18 cellular contexts compared by ENCODE assay signal in the genomic region with DNA sequence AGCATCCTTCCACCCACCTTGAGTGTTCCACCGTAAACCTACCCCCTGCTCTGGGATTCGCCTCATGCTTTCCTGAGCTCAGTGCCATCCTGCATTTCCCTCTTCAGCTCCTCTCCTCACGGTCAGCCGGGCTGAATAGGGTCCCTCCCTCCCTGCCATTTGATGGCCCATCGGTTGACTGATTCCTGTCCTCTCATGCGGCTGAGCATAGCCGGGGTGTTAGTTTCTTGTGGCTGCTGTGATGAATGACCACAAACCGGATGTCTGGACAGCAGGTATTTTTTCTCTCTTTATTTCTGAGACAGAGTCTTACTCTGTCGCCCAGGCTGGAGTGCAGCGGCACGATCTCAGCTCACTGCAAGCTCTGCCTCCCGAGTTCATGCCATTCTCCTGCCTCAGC. TPM values are rescaled to one million over a fixed set of nuclear protein-coding genes. Genes with fewer than 3 reads are reported as not detected.
A peak's percentile ranks its signal among the peaks of the same experiment; 100 is the strongest.
DNase-seq lines count a peak whose midpoint lies in the region; ATAC-seq and TF ChIP-seq lines count a peak whose summit lies in the region.
"Had no signal": no experiment of that assay in that cellular context is flagged by ENCODE, and none has a peak within 500 bp of the region (broad histone marks: within the 10 kb centered on the region; RNA-seq: fewer than 3 reads in every experiment).

No MANE protein-coding gene starts in this region.

- no peaks in the 10 kb centered on the region for H3K36me3 Mint-ChIP-seq in stimulated activated memory B cell treated with anti-CD40 and anti-IgM and Interleukin-4, amounts not matched to agents 10 μg/mL and 1 μg/mL and 100 μg/mL, for 72 hours
- H3K36me3 Mint-ChIP-seq: CD4-positive, alpha-beta memory T cell had no signal

- no peak overlapping the region for H2AFZ ChIP-seq in PC-3 (ENCODE audit: low read length)

- H3K4me3 Mint-ChIP-seq in stimulated activated memory B cell treated with anti-CD40 and anti-IgM and Interleukin-4, amounts not matched to agents 10 μg/mL and 1 μg/mL and 100 μg/mL, for 72 hours = no peak overlapping the region
- H3K4me3 Mint-ChIP-seq: CD4-positive, alpha-beta memory T cell had no signal

- DNase-seq in GM13976 (ENCODE audit: low spot score) (peak; percentile 45), HK-2 (ENCODE audit: unreplicated experiment) (peak; percentile 82), glomerular visceral epithelial cell (ENCODE audit: extremely low spot score) (peak; percentile 81), PC-3 (no peak), SKM-1 treated with dmso at 0.1 percent for 144 hours (lab: John Stamatoyannopoulos, UW; ENCODE audit: unreplicated experiment) (no peak)
- DNase-seq: ACHN; CD4-positive, alpha-beta memory T cell; DND-41; GF-D8; IMR-90; Kasumi-1; NCI-H187 treated with DMSO at 0.1 percent for 48 hours; NCI-H2171; NCI-H774; RPMI8226; SJCRH30 had no signal

- H3K79me2 ChIP-seq in PC-3 (ENCODE audit: low read length) = no peaks in the 10 kb centered on the region

- no peak overlapping the region for H3K27ac ChIP-seq in PC-3 (ENCODE audit: low read length)
- H3K27ac ChIP-seq: SJCRH30 had no signal

- TF ChIP-seq CTCF in GM13976 (IDR thresholded peaks at IDR 0.05; ENCODE audit: borderline replicate concordance, control extremely low read depth, extremely low read depth, insufficient read depth, missing control alignments) (no peak), PC-3 (conservative IDR thresholded peaks at IDR 0.05; ENCODE audit: low read depth, low read length) (no peak)

- H3K27me3 Mint-ChIP-seq in stimulated activated memory B cell treated with anti-CD40 and anti-IgM and Interleukin-4, amounts not matched to agents 10 μg/mL and 1 μg/mL and 100 μg/mL, for 72 hours = peaks cover 67% of the 10 kb centered on the region

- no peaks in the 10 kb centered on the region for H3K4me1 ChIP-seq in PC-3 (ENCODE audit: insufficient read depth, low read length)
- H3K4me1 ChIP-seq: SJCRH30 had no signal

- no peak overlapping the region for H3K27ac Mint-ChIP-seq in stimulated activated memory B cell treated with anti-CD40 and anti-IgM and Interleukin-4, amounts not matched to agents 10 μg/mL and 1 μg/mL and 100 μg/mL, for 72 hours

- no peak overlapping the region for H3K4me2 ChIP-seq in PC-3 (ENCODE audit: low read length)

- H3K36me3 ChIP-seq in PC-3 (ENCODE audit: low read depth, low read length) = no peaks in the 10 kb centered on the region
- H3K36me3 ChIP-seq: SJCRH30 had no signal

- H3K27me3 ChIP-seq in PC-3 (ENCODE audit: low read length) = no peaks in the 10 kb centered on the region

- intact Hi-C loops in PC-3 (cut with micrococcal nuclease) = no loop called here

- no TSS peak for BruUV-seq in PC-3 (replicated peaks; lab: Mats Ljungman, UMichigan)

- CTCF ChIA-PET in PC-3 (lab: Charles Lee) = no interaction called here

- peaks cover 23% of the 10 kb centered on the region for H3K4me1 Mint-ChIP-seq in stimulated activated memory B cell treated with anti-CD40 and anti-IgM and Interleukin-4, amounts not matched to agents 10 μg/mL and 1 μg/mL and 100 μg/mL, for 72 hours

- POLR2A ChIA-PET in PC-3 (lab: Charles Lee; ENCODE audit: unreplicated experiment) = no interaction called here

- in situ Hi-C loops in GM13976 (cut with MboI; ENCODE audit: low sequenced_read_pairs, unreplicated experiment) = no loop called here

- no peak overlapping the region for H3K4me3 ChIP-seq in PC-3 (ENCODE audit: low read length)
- H3K4me3 ChIP-seq: SJCRH30 had no signal

- no peaks in the 10 kb centered on the region for H3F3A ChIP-seq in PC-3 (ENCODE audit: low read length, unreplicated experiment)

- peak; percentile 17 for ATAC-seq in stimulated activated memory B cell treated with anti-CD40 and anti-IgM and Interleukin-4, amounts not matched to agents 10 μg/mL and 1 μg/mL and 100 μg/mL, for 72 hours
- no peak for ATAC-seq in GM19324 (IDR thresholded peaks at IDR 0.05; ENCODE audit: low FRiP score, unreplicated experiment)
- ATAC-seq in PC-3 = no peak

- H3K9me3 Mint-ChIP-seq in stimulated activated memory B cell treated with anti-CD40 and anti-IgM and Interleukin-4, amounts not matched to agents 10 μg/mL and 1 μg/mL and 100 μg/mL, for 72 hours = no peaks in the 10 kb centered on the region

- no peak overlapping the region for H3K9ac ChIP-seq in PC-3 (ENCODE audit: low read length)

- H4K20me1 ChIP-seq in PC-3 (ENCODE audit: low read length) = no peaks in the 10 kb centered on the region

- H3K9me2 ChIP-seq in PC-3 (replicated peaks; ENCODE audit: low read length) = no peaks in the 10 kb centered on the region

- no peaks in the 10 kb centered on the region for H3K9me3 ChIP-seq in PC-3 (ENCODE audit: low read length)
- H3K9me3 ChIP-seq: SJCRH30 had no signal

RNA-seq across cellular contexts. Expression of gene MGAT5B, which starts 44.1 kb away (rescaled TPM):
- total RNA-seq in PC-3 (2014; rRNA removed) = 4.9 and 10.3 TPM in 2 replicates

Comparison
In these comparisons a context has a peak if more than half of its experiments do, and no peak if none do; other contexts are left out.
1. DNase-seq: peak in GM13976 (single experiment), HK-2 (single experiment) and glomerular visceral epithelial cell (single experiment); none in PC-3 (single experiment) and SKM-1 treated with dmso at 0.1 percent for 144 hours (single experiment).